In the genomic region with DNA sequence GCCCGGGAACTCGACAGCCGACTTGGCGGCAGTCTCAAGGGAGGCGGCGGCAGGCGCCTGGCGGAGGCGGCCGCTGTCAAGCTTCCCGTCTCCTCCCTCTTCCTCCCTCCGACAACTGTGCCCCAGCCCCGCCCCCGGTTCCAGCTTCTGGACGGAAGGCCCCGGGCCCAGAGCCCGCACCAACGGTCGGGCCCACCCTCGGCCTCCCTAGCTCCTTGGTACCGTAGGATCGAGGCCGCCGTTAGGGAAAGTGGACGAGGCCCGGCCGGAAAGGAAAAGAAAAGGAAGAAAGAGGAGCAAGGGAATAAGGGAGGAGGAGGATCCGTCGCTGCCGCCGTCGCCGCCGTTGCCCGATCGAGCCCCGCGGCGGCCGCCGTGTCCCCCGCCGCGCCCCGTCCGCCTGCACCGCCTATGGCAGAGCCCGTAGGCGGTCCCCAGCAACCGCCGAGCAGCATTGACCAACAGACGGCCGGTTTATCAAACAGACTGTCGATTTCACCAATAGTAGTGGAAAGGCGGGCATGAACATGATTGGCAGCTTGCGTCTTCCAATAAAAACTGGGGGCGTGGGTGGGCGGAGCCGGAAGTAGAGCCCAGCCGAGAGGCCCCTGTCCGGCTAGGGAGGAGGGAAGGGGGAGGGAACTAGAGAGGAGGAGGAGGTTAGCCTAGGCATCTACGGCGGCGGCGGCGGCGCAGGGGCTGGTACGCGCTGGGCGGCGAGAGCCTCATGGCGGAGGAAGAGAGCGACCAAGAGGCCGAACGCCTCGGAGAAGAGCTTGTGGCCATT, we compare ENCODE assay signal across 1 cellular context.
TF ChIP-seq lines count a peak whose summit lies in the region.

A gene with protein sequence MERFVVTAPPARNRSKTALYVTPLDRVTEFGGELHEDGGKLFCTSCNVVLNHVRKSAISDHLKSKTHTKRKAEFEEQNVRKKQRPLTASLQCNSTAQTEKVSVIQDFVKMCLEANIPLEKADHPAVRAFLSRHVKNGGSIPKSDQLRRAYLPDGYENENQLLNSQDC (minus strand): TSS at position 413 of the 787 bp plus-strand sequence. CDS start 3,029 bp downstream, outside the sequence.
A gene (plus strand): TSS at position 663 of the 787 bp plus-strand sequence. CDS start 65 bp downstream, at position 728.

TF ChIP-seq in HEK293, 187 proteins besides CTCF, POLR2A, EP300 and RAD21 (continued from another document and continues in another):
- 0 out of 2 replicates have a peak, but pooled peaks have one; percentile 32 for TF ChIP-seq ZNF366 (tag by site-specific recombination; conservative IDR thresholded peaks at IDR 0.05)
- TF ChIP-seq ZNF785 (tag by site-specific recombination; IDR thresholded peaks at IDR 0.05) = no peak
- TF ChIP-seq ZFP37 (tag by site-specific recombination; IDR thresholded peaks at IDR 0.05) = no peak
- peak; percentile 90 for TF ChIP-seq SP2 (tag by site-specific recombination; IDR thresholded peaks at IDR 0.05)
- TF ChIP-seq ZNF433 (tag by site-specific recombination; IDR thresholded peaks at IDR 0.05; ENCODE audit: low read depth) = no peak
- TF ChIP-seq ZNF623 (tag by site-specific recombination; IDR thresholded peaks at IDR 0.05) = no peak
- 0 out of 2 replicates have a peak, but pooled peaks have one; percentile 54 for TF ChIP-seq GLI4 (tag by site-specific recombination; IDR thresholded peaks at IDR 0.05)
- no peak for TF ChIP-seq ZNF16 (tag by site-specific recombination; IDR thresholded peaks at IDR 0.05; ENCODE audit: low read depth)
- no peak for TF ChIP-seq OVOL3 (tag by site-specific recombination; IDR thresholded peaks at IDR 0.05)
- 0 out of 2 replicates have a peak, but pooled peaks have one; percentile 19 for TF ChIP-seq ZNF501 (tag by site-specific recombination; IDR thresholded peaks at IDR 0.05)
- no peak for TF ChIP-seq ZNF558 (tag by site-specific recombination; IDR thresholded peaks at IDR 0.05)
- TF ChIP-seq, protein P1, sequence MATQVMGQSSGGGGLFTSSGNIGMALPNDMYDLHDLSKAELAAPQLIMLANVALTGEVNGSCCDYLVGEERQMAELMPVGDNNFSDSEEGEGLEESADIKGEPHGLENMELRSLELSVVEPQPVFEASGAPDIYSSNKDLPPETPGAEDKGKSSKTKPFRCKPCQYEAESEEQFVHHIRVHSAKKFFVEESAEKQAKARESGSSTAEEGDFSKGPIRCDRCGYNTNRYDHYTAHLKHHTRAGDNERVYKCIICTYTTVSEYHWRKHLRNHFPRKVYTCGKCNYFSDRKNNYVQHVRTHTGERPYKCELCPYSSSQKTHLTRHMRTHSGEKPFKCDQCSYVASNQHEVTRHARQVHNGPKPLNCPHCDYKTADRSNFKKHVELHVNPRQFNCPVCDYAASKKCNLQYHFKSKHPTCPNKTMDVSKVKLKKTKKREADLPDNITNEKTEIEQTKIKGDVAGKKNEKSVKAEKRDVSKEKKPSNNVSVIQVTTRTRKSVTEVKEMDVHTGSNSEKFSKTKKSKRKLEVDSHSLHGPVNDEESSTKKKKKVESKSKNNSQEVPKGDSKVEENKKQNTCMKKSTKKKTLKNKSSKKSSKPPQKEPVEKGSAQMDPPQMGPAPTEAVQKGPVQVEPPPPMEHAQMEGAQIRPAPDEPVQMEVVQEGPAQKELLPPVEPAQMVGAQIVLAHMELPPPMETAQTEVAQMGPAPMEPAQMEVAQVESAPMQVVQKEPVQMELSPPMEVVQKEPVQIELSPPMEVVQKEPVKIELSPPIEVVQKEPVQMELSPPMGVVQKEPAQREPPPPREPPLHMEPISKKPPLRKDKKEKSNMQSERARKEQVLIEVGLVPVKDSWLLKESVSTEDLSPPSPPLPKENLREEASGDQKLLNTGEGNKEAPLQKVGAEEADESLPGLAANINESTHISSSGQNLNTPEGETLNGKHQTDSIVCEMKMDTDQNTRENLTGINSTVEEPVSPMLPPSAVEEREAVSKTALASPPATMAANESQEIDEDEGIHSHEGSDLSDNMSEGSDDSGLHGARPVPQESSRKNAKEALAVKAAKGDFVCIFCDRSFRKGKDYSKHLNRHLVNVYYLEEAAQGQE (tag by site-specific recombination; IDR thresholded peaks at IDR 0.05) = 0 out of 2 replicates have a peak, but pooled peaks have one; percentile 26
- TF ChIP-seq, protein P2, sequence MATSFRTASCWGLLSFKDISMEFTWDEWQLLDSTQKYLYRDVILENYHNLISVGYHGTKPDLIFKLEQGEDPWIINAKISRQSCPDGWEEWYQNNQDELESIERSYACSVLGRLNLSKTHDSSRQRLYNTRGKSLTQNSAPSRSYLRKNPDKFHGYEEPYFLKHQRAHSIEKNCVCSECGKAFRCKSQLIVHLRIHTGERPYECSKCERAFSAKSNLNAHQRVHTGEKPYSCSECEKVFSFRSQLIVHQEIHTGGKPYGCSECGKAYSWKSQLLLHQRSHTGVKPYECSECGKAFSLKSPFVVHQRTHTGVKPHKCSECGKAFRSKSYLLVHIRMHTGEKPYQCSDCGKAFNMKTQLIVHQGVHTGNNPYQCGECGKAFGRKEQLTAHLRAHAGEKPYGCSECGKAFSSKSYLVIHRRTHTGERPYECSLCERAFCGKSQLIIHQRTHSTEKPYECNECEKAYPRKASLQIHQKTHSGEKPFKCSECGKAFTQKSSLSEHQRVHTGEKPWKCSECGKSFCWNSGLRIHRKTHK (tag by site-specific recombination; IDR thresholded peaks at IDR 0.05) = no peak
- TF ChIP-seq, protein P3, sequence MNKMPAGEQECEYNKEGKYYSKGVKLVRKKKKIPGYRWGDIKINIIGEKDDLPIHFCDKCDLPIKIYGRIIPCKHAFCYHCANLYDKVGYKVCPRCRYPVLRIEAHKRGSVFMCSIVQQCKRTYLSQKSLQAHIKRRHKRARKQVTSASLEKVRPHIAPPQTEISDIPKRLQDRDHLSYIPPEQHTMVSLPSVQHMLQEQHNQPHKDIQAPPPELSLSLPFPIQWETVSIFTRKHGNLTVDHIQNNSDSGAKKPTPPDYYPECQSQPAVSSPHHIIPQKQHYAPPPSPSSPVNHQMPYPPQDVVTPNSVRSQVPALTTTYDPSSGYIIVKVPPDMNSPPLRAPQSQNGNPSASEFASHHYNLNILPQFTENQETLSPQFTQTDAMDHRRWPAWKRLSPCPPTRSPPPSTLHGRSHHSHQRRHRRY (tag by site-specific recombination; IDR thresholded peaks at IDR 0.05) = no peak
- no peak for TF ChIP-seq ZNF23 (tag by site-specific recombination; IDR thresholded peaks at IDR 0.05; ENCODE audit: borderline replicate concordance)
- no peak for TF ChIP-seq FEZF1 (tag by site-specific recombination; IDR thresholded peaks at IDR 0.05)
- TF ChIP-seq ZNF248 (tag by site-specific recombination; IDR thresholded peaks at IDR 0.05) = no peak
- TF ChIP-seq, protein P4, sequence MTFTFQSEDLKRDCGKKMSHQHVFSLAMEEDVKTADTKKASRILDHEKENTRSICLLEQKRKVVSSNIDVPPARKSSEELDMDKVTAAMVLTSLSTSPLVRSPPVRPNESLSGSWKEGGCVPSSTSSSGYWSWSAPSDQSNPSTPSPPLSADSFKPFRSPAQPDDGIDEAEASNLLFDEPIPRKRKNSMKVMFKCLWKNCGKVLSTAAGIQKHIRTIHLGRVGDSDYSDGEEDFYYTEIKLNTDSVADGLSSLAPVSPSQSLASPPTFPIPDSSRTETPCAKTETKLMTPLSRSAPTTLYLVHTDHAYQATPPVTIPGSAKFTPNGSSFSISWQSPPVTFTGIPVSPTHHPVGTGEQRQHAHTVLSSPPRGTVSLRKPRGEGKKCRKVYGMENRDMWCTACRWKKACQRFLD (tag by site-specific recombination; IDR thresholded peaks at IDR 0.05) = no peak
- TF ChIP-seq, protein P5, sequence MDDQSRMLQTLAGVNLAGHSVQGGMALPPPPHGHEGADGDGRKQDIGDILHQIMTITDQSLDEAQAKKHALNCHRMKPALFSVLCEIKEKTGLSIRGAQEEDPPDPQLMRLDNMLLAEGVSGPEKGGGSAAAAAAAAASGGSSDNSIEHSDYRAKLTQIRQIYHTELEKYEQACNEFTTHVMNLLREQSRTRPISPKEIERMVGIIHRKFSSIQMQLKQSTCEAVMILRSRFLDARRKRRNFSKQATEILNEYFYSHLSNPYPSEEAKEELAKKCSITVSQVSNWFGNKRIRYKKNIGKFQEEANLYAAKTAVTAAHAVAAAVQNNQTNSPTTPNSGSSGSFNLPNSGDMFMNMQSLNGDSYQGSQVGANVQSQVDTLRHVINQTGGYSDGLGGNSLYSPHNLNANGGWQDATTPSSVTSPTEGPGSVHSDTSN (CRISPR knock-in tag; IDR thresholded peaks at IDR 0.05) = peak; percentile 93
- TF ChIP-seq ZNF596 (tag by site-specific recombination; IDR thresholded peaks at IDR 0.05) = no peak
- no peak for TF ChIP-seq ZNF555 (tag by site-specific recombination; conservative IDR thresholded peaks at IDR 0.05)
- TF ChIP-seq ZNF214 (tag by site-specific recombination; IDR thresholded peaks at IDR 0.05; ENCODE audit: borderline replicate concordance) = no peak
- TF ChIP-seq ZNF426 (tag by site-specific recombination; IDR thresholded peaks at IDR 0.05) = no peak
- peak; percentile 98 for TF ChIP-seq KLF8 (tag by site-specific recombination; IDR thresholded peaks at IDR 0.05)
- TF ChIP-seq, protein P6, sequence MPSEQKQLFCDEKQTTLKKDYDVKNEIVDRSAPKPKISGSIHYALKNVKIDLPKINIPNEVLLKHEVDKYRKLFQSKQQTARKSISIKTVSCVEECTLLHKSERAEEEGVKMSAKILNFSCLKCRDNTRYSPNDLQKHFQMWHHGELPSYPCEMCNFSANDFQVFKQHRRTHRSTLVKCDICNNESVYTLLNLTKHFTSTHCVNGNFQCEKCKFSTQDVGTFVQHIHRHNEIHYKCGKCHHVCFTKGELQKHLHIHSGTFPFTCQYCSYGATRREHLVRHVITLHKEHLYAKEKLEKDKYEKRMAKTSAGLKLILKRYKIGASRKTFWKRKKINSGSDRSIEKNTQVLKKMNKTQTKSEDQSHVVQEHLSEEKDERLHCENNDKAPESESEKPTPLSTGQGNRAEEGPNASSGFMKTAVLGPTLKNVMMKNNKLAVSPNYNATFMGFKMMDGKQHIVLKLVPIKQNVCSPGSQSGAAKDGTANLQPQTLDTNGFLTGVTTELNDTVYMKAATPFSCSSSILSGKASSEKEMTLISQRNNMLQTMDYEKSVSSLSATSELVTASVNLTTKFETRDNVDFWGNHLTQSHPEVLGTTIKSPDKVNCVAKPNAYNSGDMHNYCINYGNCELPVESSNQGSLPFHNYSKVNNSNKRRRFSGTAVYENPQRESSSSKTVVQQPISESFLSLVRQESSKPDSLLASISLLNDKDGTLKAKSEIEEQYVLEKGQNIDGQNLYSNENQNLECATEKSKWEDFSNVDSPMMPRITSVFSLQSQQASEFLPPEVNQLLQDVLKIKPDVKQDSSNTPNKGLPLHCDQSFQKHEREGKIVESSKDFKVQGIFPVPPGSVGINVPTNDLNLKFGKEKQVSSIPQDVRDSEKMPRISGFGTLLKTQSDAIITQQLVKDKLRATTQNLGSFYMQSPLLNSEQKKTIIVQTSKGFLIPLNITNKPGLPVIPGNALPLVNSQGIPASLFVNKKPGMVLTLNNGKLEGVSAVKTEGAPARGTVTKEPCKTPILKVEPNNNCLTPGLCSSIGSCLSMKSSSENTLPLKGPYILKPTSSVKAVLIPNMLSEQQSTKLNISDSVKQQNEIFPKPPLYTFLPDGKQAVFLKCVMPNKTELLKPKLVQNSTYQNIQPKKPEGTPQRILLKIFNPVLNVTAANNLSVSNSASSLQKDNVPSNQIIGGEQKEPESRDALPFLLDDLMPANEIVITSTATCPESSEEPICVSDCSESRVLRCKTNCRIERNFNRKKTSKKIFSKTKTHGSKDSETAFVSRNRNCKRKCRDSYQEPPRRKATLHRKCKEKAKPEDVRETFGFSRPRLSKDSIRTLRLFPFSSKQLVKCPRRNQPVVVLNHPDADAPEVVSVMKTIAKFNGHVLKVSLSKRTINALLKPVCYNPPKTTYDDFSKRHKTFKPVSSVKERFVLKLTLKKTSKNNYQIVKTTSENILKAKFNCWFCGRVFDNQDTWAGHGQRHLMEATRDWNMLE (tag by site-specific recombination; conservative IDR thresholded peaks at IDR 0.05; ENCODE audit: low read depth) = no peak
- no peak for TF ChIP-seq ZNF202 (tag by site-specific recombination; IDR thresholded peaks at IDR 0.05; ENCODE audit: borderline replicate concordance)
- peak; percentile 57 for TF ChIP-seq KLF16 (tag by site-specific recombination; IDR thresholded peaks at IDR 0.05)
- TF ChIP-seq, protein P7, sequence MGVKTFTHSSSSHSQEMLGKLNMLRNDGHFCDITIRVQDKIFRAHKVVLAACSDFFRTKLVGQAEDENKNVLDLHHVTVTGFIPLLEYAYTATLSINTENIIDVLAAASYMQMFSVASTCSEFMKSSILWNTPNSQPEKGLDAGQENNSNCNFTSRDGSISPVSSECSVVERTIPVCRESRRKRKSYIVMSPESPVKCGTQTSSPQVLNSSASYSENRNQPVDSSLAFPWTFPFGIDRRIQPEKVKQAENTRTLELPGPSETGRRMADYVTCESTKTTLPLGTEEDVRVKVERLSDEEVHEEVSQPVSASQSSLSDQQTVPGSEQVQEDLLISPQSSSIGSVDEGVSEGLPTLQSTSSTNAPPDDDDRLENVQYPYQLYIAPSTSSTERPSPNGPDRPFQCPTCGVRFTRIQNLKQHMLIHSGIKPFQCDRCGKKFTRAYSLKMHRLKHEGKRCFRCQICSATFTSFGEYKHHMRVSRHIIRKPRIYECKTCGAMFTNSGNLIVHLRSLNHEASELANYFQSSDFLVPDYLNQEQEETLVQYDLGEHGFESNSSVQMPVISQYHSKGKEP (tag by site-specific recombination; IDR thresholded peaks at IDR 0.05) = no peak
- TF ChIP-seq ZNF221 (tag by site-specific recombination; IDR thresholded peaks at IDR 0.05; ENCODE audit: borderline replicate concordance) = no peak
- TF ChIP-seq ZNF404 (tag by site-specific recombination; IDR thresholded peaks at IDR 0.05) = no peak
- TF ChIP-seq ZNF629 (tag by site-specific recombination; IDR thresholded peaks at IDR 0.05) = no peak
- no peak for TF ChIP-seq ZNF514 (tag by site-specific recombination; IDR thresholded peaks at IDR 0.05)
- TF ChIP-seq ZBTB8A (tag by site-specific recombination; IDR thresholded peaks at IDR 0.05) = peak; percentile 74
- TF ChIP-seq ZNF571 (tag by site-specific recombination; IDR thresholded peaks at IDR 0.05) = no peak
- no peak; the same call in 1 of the 2 replicates for TF ChIP-seq YY1 (tag by site-specific recombination; IDR thresholded peaks at IDR 0.05)
- peak; percentile 12 for TF ChIP-seq ZBTB20 (tag by site-specific recombination; IDR thresholded peaks at IDR 0.05)
- TF ChIP-seq ZNF600 (tag by site-specific recombination; IDR thresholded peaks at IDR 0.05) = no peak
- no peak for TF ChIP-seq RBAK (tag by site-specific recombination; IDR thresholded peaks at IDR 0.05)
- TF ChIP-seq ZBTB21 (tag by site-specific recombination; IDR thresholded peaks at IDR 0.05) = no peak
- no peak for TF ChIP-seq ZNF324 (tag by site-specific recombination; IDR thresholded peaks at IDR 0.05)
- TF ChIP-seq, protein P8, sequence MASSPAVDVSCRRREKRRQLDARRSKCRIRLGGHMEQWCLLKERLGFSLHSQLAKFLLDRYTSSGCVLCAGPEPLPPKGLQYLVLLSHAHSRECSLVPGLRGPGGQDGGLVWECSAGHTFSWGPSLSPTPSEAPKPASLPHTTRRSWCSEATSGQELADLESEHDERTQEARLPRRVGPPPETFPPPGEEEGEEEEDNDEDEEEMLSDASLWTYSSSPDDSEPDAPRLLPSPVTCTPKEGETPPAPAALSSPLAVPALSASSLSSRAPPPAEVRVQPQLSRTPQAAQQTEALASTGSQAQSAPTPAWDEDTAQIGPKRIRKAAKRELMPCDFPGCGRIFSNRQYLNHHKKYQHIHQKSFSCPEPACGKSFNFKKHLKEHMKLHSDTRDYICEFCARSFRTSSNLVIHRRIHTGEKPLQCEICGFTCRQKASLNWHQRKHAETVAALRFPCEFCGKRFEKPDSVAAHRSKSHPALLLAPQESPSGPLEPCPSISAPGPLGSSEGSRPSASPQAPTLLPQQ (tag by site-specific recombination; IDR thresholded peaks at IDR 0.05) = peak; percentile 93
- no peak for TF ChIP-seq MEIS1 (CRISPR knock-in tag; IDR thresholded peaks at IDR 0.05; ENCODE audit: borderline replicate concordance)
- no peak for TF ChIP-seq ZFP41 (tag by site-specific recombination; IDR thresholded peaks at IDR 0.05; ENCODE audit: borderline replicate concordance)
- peak; percentile 29; the same call in 1 of the 2 replicates for TF ChIP-seq ZBTB17 (tag by site-specific recombination; IDR thresholded peaks at IDR 0.05)
